14 cellular contexts compared by ENCODE assay signal in the genomic region with DNA sequence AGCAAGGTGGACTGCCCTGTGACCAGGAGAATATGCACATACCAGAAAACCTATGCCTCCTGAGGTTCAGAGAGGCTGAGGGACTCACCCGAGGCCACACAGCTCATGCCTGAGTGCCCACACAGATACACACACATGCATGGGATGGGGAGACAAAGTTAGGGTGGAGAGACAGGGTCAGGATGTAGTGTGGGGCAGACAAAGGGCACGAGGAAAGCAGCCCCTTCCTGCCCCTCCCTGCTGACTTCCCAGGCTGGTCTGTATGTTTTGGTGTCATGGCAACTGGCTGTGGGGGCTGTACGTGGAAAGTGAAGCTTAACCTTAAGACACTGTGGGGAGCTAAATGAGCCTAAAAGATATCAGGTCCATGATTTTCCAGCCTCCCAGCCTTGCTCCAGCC. TPM values are rescaled to one million over a fixed set of nuclear protein-coding genes. Genes with fewer than 3 reads are reported as not detected.
DNase-seq lines count a peak whose midpoint lies in the region; ATAC-seq, FAIRE-seq and TF ChIP-seq lines count a peak whose summit lies in the region.
"Had no signal": no experiment of that assay in that cellular context is flagged by ENCODE, and none has a peak within 500 bp of the region (broad histone marks: within the 10 kb centered on the region; RNA-seq: fewer than 3 reads in every experiment).

No MANE protein-coding gene starts in this region.

- H3K4me2 ChIP-seq in K562 (ENCODE audit: insufficient read depth, low read length): no peak overlapping the region
- H3K4me2 ChIP-seq in HepG2 (ENCODE audit: low read depth, low read length): no peak overlapping the region

- H4K20me1 ChIP-seq in K562 (replicated peaks; ENCODE audit: control insufficient read depth, insufficient read depth, low read length) (no peaks in the 10 kb centered on the region; the same call in 1 of the 2 replicates), HepG2 (ENCODE audit: insufficient read depth, low read length) (no peaks in the 10 kb centered on the region)

- H3K4me1 ChIP-seq in K562 (replicated peaks in 1 of 2; ENCODE audit: control insufficient read depth in 2 of 2, insufficient read depth in 2 of 2, low read length in 2 of 2): no peaks in the 10 kb centered on the region
- H3K4me1 ChIP-seq in HepG2 (ENCODE audit: insufficient read depth, low read length): no peaks in the 10 kb centered on the region

- POLR2A ChIA-PET in K562 (lab: Yijun Ruan, JAX) (no interaction called here), HepG2 (lab: Yijun Ruan, JAX) (no interaction called here)
- POLR2A ChIA-PET in activated CD4-positive, alpha-beta memory T cell treated with anti-CD3 and anti-CD28 coated beads for 36 hours (lab: Charles Lee): no interaction called here

- WGBS in K562 (ENCODE audit: insufficient coverage, low coverage, missing lambda C conversion rate): 3% methylated on average over 3 of the region's 3 CpGs
- 0% methylated on average over 3 of the region's 3 CpGs for WGBS in HepG2 (ENCODE audit: low lambda C conversion rate)

- H3K4me3 ChIP-seq in K562: no peak overlapping the region
- no peak overlapping the region for H3K4me3 ChIP-seq in HepG2 (replicated peaks in 1 of 3; ENCODE audit: insufficient read depth in 1 of 3, low read depth in 2 of 3, low read length in 3 of 3)
- H3K4me3 ChIP-seq: tibial nerve had no signal

- no peaks in the 10 kb centered on the region for H3K79me2 ChIP-seq in K562 (ENCODE audit: control insufficient read depth, insufficient read depth, low read length)
- no peaks in the 10 kb centered on the region for H3K79me2 ChIP-seq in HepG2 (ENCODE audit: insufficient read depth, low read length)

- no peak overlapping the region for H3K27ac Mint-ChIP-seq in stimulated activated naive CD8-positive, alpha-beta T cell treated with anti-CD3 and anti-CD28 coated beads, Interleukin-15, amount 100 ng/mL, for 72 hours
- H3K27ac Mint-ChIP-seq in activated CD4-positive, alpha-beta memory T cell treated with anti-CD3 and anti-CD28 coated beads for 36 hours: no peak overlapping the region

- H3K27ac ChIP-seq in K562 (ENCODE audit: extremely low read depth, low read depth, low read length) (no peak overlapping the region), HepG2 (ENCODE audit: extremely low read length, insufficient read depth, low read length) (no peak overlapping the region)
- H3K27ac ChIP-seq: tibial nerve had no signal

- peaks cover 18% of the 10 kb centered on the region for H3K4me1 Mint-ChIP-seq in stimulated activated naive CD8-positive, alpha-beta T cell treated with anti-CD3 and anti-CD28 coated beads, Interleukin-15, amount 100 ng/mL, for 72 hours
- peaks cover 19% of the 10 kb centered on the region for H3K4me1 Mint-ChIP-seq in activated CD4-positive, alpha-beta memory T cell treated with anti-CD3 and anti-CD28 coated beads for 36 hours (ENCODE audit: low read depth)

- H3K9ac ChIP-seq in K562 (ENCODE audit: insufficient read depth in 1 of 2, low read depth in 2 of 2, low read length in 2 of 2) (no peak overlapping the region), HepG2 (ENCODE audit: insufficient read depth, low read depth, low read length) (no peak overlapping the region)

- no TSS peak for BruUV-seq in K562 (replicated peaks; lab: Mats Ljungman, UMichigan)
- BruUV-seq in HepG2 (replicated peaks; lab: Mats Ljungman, UMichigan): no TSS peak

- no peaks in the 10 kb centered on the region for H3K9me3 ChIP-seq in K562 (replicated peaks; ENCODE audit: control insufficient read depth, insufficient read depth, low read depth, low read length)
- H3K9me3 ChIP-seq in HepG2 (ENCODE audit: low read length): no peaks in the 10 kb centered on the region
- H3K9me3 ChIP-seq: tibial nerve had no signal

- FAIRE-seq in K562 (lab: Jason Lieb, UNC) (no peak), HepG2 (lab: Jason Lieb, UNC) (no peak)

- no peaks in the 10 kb centered on the region for H3K36me3 ChIP-seq in K562 (ENCODE audit: control insufficient read depth, insufficient read depth, low read length)
- H3K36me3 ChIP-seq in HepG2 (replicated peaks in 1 of 2; ENCODE audit: control insufficient read depth in 1 of 2, insufficient read depth in 2 of 2, low read length in 2 of 2): no peaks in the 10 kb centered on the region
- H3K36me3 ChIP-seq: tibial nerve had no signal

- H3K4me3 Mint-ChIP-seq in stimulated activated naive CD8-positive, alpha-beta T cell treated with anti-CD3 and anti-CD28 coated beads, Interleukin-15, amount 100 ng/mL, for 72 hours: no peak overlapping the region
- no peak overlapping the region for H3K4me3 Mint-ChIP-seq in activated CD4-positive, alpha-beta memory T cell treated with anti-CD3 and anti-CD28 coated beads for 36 hours

- DNase-seq in activated gamma-delta T cell treated with Interleukin-2 at 50 U/mL for 16 hours (peak; percentile 14), activated gamma-delta T cell (lab: John Stamatoyannopoulos, UW) (no peak), K562 (ENCODE audit: extremely low read depth in 1 of 4, low spot score in 3 of 4) (no peak), HepG2 (ENCODE audit: low spot score) (no peak)
- DNase-seq in stimulated activated naive CD8-positive, alpha-beta T cell treated with anti-CD3 and anti-CD28 coated beads, Interleukin-15, amount 100 ng/mL, for 72 hours: no peak
- no peak for DNase-seq in activated CD4-positive, alpha-beta memory T cell treated with anti-CD3 and anti-CD28 coated beads for 36 hours
- no peak for DNase-seq in activated naive CD4-positive, alpha-beta T cell (lab: John Stamatoyannopoulos, UW)
- DNase-seq: activated CD4-positive, alpha-beta T cell treated with anti-CD3 and anti-CD28 coated beads, Interleukin-2, amount 50 U/mL, for 4 hours; DMS153; NCI-H2029; NCI-H774 had no signal

- CTCF ChIA-PET in K562 (lab: Yijun Ruan, JAX; ENCODE audit: low intra/inter-chr PET ratio) (no interaction called here), HepG2 (lab: Yijun Ruan, JAX; ENCODE audit: low intra/inter-chr PET ratio, low total read pairs) (no interaction called here)
- CTCF ChIA-PET in activated CD4-positive, alpha-beta memory T cell treated with anti-CD3 and anti-CD28 coated beads for 36 hours (lab: Charles Lee): interaction anchor here (0.5 to 1.2 kb wide), 2 partner anchors 9 to 108 kb away, joined by 3 to 5 read pairs; no protein-coding TSS in a partner anchor

- intact Hi-C loops in K562 (cut with micrococcal nuclease): no loop called here
- intact Hi-C loops in HepG2 (cut with micrococcal nuclease; ENCODE audit: unreplicated experiment): no loop called here
- intact Hi-C loops in activated CD4-positive, alpha-beta memory T cell treated with anti-CD3 and anti-CD28 coated beads for 36 hours (cut with micrococcal nuclease): no loop called here

- H3K9me3 Mint-ChIP-seq in stimulated activated naive CD8-positive, alpha-beta T cell treated with anti-CD3 and anti-CD28 coated beads, Interleukin-15, amount 100 ng/mL, for 72 hours: no peaks in the 10 kb centered on the region
- H3K9me3 Mint-ChIP-seq in activated CD4-positive, alpha-beta memory T cell treated with anti-CD3 and anti-CD28 coated beads for 36 hours: no peaks in the 10 kb centered on the region

- in situ Hi-C loops in K562 (cut with MboI) (no loop called here), HepG2 (cut with HindIII; ENCODE audit: extremely low pct_ligation_motif_present, low pct_unique_long_range_greater_than_20kb) (no loop called here)

- TF ChIP-seq EP300 in K562 (IDR thresholded peaks at IDR 0.05; ENCODE audit: low read length): no peak
- TF ChIP-seq EP300 in HepG2 (IDR thresholded peaks at IDR 0.05; ENCODE audit: low read depth in 2 of 2, low read length in 2 of 2): no peak
- no peak for TF ChIP-seq EP300 in HepG2 (CRISPR knock-in tag; IDR thresholded peaks at IDR 0.05; ENCODE audit: borderline replicate concordance)

- peaks cover 6% of the 10 kb centered on the region for H3K27me3 Mint-ChIP-seq in stimulated activated naive CD8-positive, alpha-beta T cell treated with anti-CD3 and anti-CD28 coated beads, Interleukin-15, amount 100 ng/mL, for 72 hours
- peaks cover 1% of the 10 kb centered on the region for H3K27me3 Mint-ChIP-seq in activated CD4-positive, alpha-beta memory T cell treated with anti-CD3 and anti-CD28 coated beads for 36 hours

- TF ChIP-seq CTCF in K562 (IDR thresholded peaks at IDR 0.05 in 2 of 3, conservative IDR thresholded peaks at IDR 0.05 in 1 of 3; ENCODE audit: insufficient read depth in 2 of 3, low read depth in 1 of 3, low read length in 3 of 3): no peak
- no peak for TF ChIP-seq CTCF in HepG2 (CRISPR knock-in tag; IDR thresholded peaks at IDR 0.05)

- TF ChIP-seq RAD21 in K562 (CRISPR knock-in tag; conservative IDR thresholded peaks at IDR 0.05 in 1 of 2, IDR thresholded peaks at IDR 0.05 in 1 of 2) (no peak), HepG2 (CRISPR knock-in tag; IDR thresholded peaks at IDR 0.05) (no peak)

- no peak for ATAC-seq in K562
- ATAC-seq in HepG2: no peak
- ATAC-seq in stimulated activated naive CD8-positive, alpha-beta T cell treated with anti-CD3 and anti-CD28 coated beads, Interleukin-15, amount 100 ng/mL, for 72 hours: peak; percentile 40
- no peak for ATAC-seq in HG03025 (IDR thresholded peaks at IDR 0.05; ENCODE audit: low FRiP score, unreplicated experiment)
- ATAC-seq: HCT116 had no signal

- H3K9me1 ChIP-seq in K562 (ENCODE audit: control insufficient read depth, insufficient read depth, low read length): no peaks in the 10 kb centered on the region

- no peak overlapping the region for H2AFZ ChIP-seq in K562 (ENCODE audit: low read depth, low read length)
- H2AFZ ChIP-seq in HepG2 (ENCODE audit: low read length): no peak overlapping the region

- peaks cover 30 to 63% of the 10 kb centered on the region in 2 experiments for H3K27me3 ChIP-seq in K562 (ENCODE audit: control insufficient read depth in 2 of 2, insufficient read depth in 2 of 2, low read length in 2 of 2)
- peaks cover 0 to 42% of the 10 kb centered on the region in 2 experiments; a peak in 2 of 5 replicates for H3K27me3 ChIP-seq in HepG2 (ENCODE audit: control insufficient read depth in 1 of 2, insufficient read depth in 2 of 2, low read length in 2 of 2)
- H3K27me3 ChIP-seq: tibial nerve had no signal

- H3K36me3 Mint-ChIP-seq in activated CD4-positive, alpha-beta memory T cell treated with anti-CD3 and anti-CD28 coated beads for 36 hours: no peaks in the 10 kb centered on the region

- TF ChIP-seq POLR2A in K562 (conservative IDR thresholded peaks at IDR 0.05) (no peak), HepG2 (IDR thresholded peaks at IDR 0.05; ENCODE audit: insufficient read depth in 1 of 2, low read depth in 2 of 2, low read length in 2 of 2) (no peak)

RNA-seq across cellular contexts. Expression of a gene that starts 57.8 kb away (rescaled TPM):
- not detected in 2 replicates for total RNA-seq in K562 (2011; cell fraction: chromatin; rRNA removed; ENCODE audit: low replicate concordance)
- not detected in 2 replicates for total RNA-seq in K562 (2011; cell fraction: nucleolus; rRNA removed)
- total RNA-seq in K562 (2011; cell fraction: nucleoplasm; rRNA removed): not detected in 2 replicates
- total RNA-seq in K562 (2014; rRNA removed): not detected in 2 replicates
- not detected in 2 replicates for total RNA-seq in K562 (2014; rRNA removed; fragmentation: Illumina TruSeq; extraction: Trizol)
- not detected in 2 replicates for total RNA-seq in K562 (2015; rRNA removed; fragmentation: Illumina TruSeq; extraction: Trizol)
- 0.04 TPM in 1 of 2 replicates, not detected in the other for total RNA-seq in K562 (2021)
- polyA plus RNA-seq in K562 (2011; rRNA removed): not detected in 2 replicates
- polyA plus RNA-seq in K562 (2011; cell fraction: cytosol; rRNA removed): not detected in 2 replicates
- not detected in 2 replicates for polyA plus RNA-seq in K562 (2011; cell fraction: nucleus; rRNA removed)
- not detected in 2 replicates for polyA plus RNA-seq in K562 (2012)
- not detected in 2 replicates for polyA plus RNA-seq in K562 (2014; fragmentation: Illumina TruSeq; extraction: Trizol)
- polyA plus RNA-seq in K562 (2014; fragmentation: Nextera tagmentation; extraction: Ambion mirVana): not detected
- polyA plus RNA-seq in K562 (2014; rRNA removed): not detected in 2 replicates
- polyA minus RNA-seq in K562 (2011; rRNA and poly(A)+ RNA removed): not detected in 2 replicates
- polyA minus RNA-seq in K562 (2011; cell fraction: cytosol; rRNA and poly(A)+ RNA removed): not detected in 2 replicates
- not detected in 2 replicates for polyA minus RNA-seq in K562 (2011; cell fraction: nucleus; rRNA and poly(A)+ RNA removed)
- not detected in 2 replicates for total RNA-seq in HepG2 (2016; rRNA removed; fragmentation: Illumina TruSeq; extraction: Trizol)
- total RNA-seq in HepG2 (2016; cell fraction: cytosol; rRNA removed; fragmentation: Illumina TruSeq; extraction: Trizol; ENCODE audit: low read depth): not detected in 2 replicates
- total RNA-seq in HepG2 (2016; cell fraction: insoluble cytoplasmic fraction; rRNA removed; fragmentation: Illumina TruSeq; extraction: Trizol): not detected in 2 replicates
- total RNA-seq in HepG2 (2016; cell fraction: membrane; rRNA removed; fragmentation: Illumina TruSeq; extraction: Trizol): 0.17 TPM in 1 of 2 replicates, not detected in the other
- total RNA-seq in HepG2 (2016; cell fraction: nucleus; rRNA removed; fragmentation: Illumina TruSeq; extraction: Trizol): 0.09 TPM in 2 replicates
- 0.01 TPM in 2 replicates for polyA plus RNA-seq in HepG2 (2011; rRNA removed)
- polyA plus RNA-seq in HepG2 (2011; cell fraction: cytosol; rRNA removed): 0.03 TPM in 1 of 2 replicates, not detected in the other
- 0.09 and 0.11 TPM in 2 replicates for polyA plus RNA-seq in HepG2 (2011; cell fraction: nucleus; rRNA removed)
- not detected in 2 replicates for polyA plus RNA-seq in HepG2 (2012)
- polyA plus RNA-seq in HepG2 (2016; cell fraction: cytosol; fragmentation: Illumina TruSeq; extraction: Trizol; ENCODE audit: low read depth): not detected in 2 replicates
- polyA plus RNA-seq in HepG2 (2016; cell fraction: insoluble cytoplasmic fraction; fragmentation: Illumina TruSeq; extraction: Trizol; ENCODE audit: low read depth): not detected in 2 replicates
- 0.14 TPM in 1 of 2 replicates, not detected in the other for polyA plus RNA-seq in HepG2 (2016; cell fraction: membrane; fragmentation: Illumina TruSeq; extraction: Trizol; ENCODE audit: low read depth)
- 0.13 TPM in 1 of 2 replicates, not detected in the other for polyA plus RNA-seq in HepG2 (2016; cell fraction: nucleus; fragmentation: Illumina TruSeq; extraction: Trizol; ENCODE audit: insufficient read depth, low read depth)
- 2.1 TPM in 1 of 2 replicates, not detected in the other for polyA minus RNA-seq in HepG2 (2011; rRNA and poly(A)+ RNA removed; ENCODE audit: low replicate concordance)
- not detected in 2 replicates for polyA minus RNA-seq in HepG2 (2011; cell fraction: cytosol; rRNA and poly(A)+ RNA removed)
- polyA minus RNA-seq in HepG2 (2011; cell fraction: nucleus; rRNA and poly(A)+ RNA removed): not detected in 2 replicates
- under 1 TPM in 1 of 2 experiments, not detected in 1; 0.07 TPM for total RNA-seq in activated CD4-positive, alpha-beta memory T cell treated with anti-CD3 and anti-CD28 coated beads for 36 hours
